12 cellular contexts compared by ENCODE assay signal in the genomic region with DNA sequence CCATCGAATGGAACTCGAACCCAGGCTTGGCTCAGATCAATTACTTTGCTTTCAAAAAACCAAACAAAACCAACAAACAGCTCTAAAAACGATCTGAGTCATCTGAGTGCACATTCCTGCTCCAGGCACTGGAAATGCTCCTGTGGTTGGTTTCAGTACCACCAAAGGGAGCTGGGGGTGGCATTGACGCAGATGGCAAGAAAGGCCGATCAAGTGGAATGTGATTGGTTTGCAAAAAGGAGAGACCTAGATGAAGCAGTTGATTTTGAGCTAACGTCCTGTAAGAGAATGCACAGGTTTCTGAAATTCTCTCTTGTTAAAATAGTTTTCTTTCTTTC. TPM values are rescaled to one million over a fixed set of nuclear protein-coding genes. Genes with fewer than 3 reads are reported as not detected.
DNase-seq lines count a peak whose midpoint lies in the region; ATAC-seq and TF ChIP-seq lines count a peak whose summit lies in the region.
"Had no signal": no experiment of that assay in that cellular context is flagged by ENCODE, and none has a peak within 500 bp of the region (broad histone marks: within the 10 kb centered on the region; RNA-seq: fewer than 3 reads in every experiment).

No MANE protein-coding gene starts in this region.

- peaks cover 67% of the 10 kb centered on the region for H3K36me3 Mint-ChIP-seq in activated CD8-positive, alpha-beta T cell treated with anti-CD3 and anti-CD28 coated beads, Interleukin-2, amount 10 ng/mL, durations not matched to agents 7 days and 5 days (ENCODE audit: low read depth)
- H3K36me3 Mint-ChIP-seq in immature natural killer cell = peaks cover 0 to 20% (median 18%) of the 10 kb centered on the region in 3 donors

- peak overlapping the region; percentile 81 for H3K27ac Mint-ChIP-seq in activated CD8-positive, alpha-beta T cell treated with anti-CD3 and anti-CD28 coated beads, Interleukin-2, amount 10 ng/mL, durations not matched to agents 7 days and 5 days
- H3K27ac Mint-ChIP-seq in immature natural killer cell = peak overlapping the region; percentile 78 to 94 (median 88)

- no peak for ATAC-seq in activated CD8-positive, alpha-beta T cell treated with anti-CD3 and anti-CD28 coated beads, Interleukin-2, amount 10 ng/mL, durations not matched to agents 7 days and 5 days
- no peak for ATAC-seq in heart left ventricle
- ATAC-seq in GM19397 (IDR thresholded peaks at IDR 0.05; ENCODE audit: unreplicated experiment) = no peak

- H3K27me3 Mint-ChIP-seq in activated CD8-positive, alpha-beta T cell treated with anti-CD3 and anti-CD28 coated beads, Interleukin-2, amount 10 ng/mL, durations not matched to agents 7 days and 5 days (ENCODE audit: low read depth) = no peaks in the 10 kb centered on the region
- H3K27me3 Mint-ChIP-seq in immature natural killer cell (ENCODE audit: low read depth in 3 of 3) = peaks cover 2 to 14% (median 2%) of the 10 kb centered on the region in 3 donors

- H3K4me1 Mint-ChIP-seq in activated CD8-positive, alpha-beta T cell treated with anti-CD3 and anti-CD28 coated beads, Interleukin-2, amount 10 ng/mL, durations not matched to agents 7 days and 5 days (ENCODE audit: low read depth) = peaks cover 71% of the 10 kb centered on the region
- peaks cover 70 to 81% of the 10 kb centered on the region in 2 donors for H3K4me1 Mint-ChIP-seq in immature natural killer cell

- H3K4me3 Mint-ChIP-seq in activated CD8-positive, alpha-beta T cell treated with anti-CD3 and anti-CD28 coated beads, Interleukin-2, amount 10 ng/mL, durations not matched to agents 7 days and 5 days = peak overlapping the region; percentile 84
- peak overlapping the region; percentile 2 to 92 (median 90) for H3K4me3 Mint-ChIP-seq in immature natural killer cell

- DNase-seq in AG08396 (ENCODE audit: low spot score) = peak; percentile 34
- DNase-seq in GM03348 (ENCODE audit: low spot score) = peak; percentile 47
- no peak for DNase-seq in activated CD8-positive, alpha-beta T cell treated with anti-CD3 and anti-CD28 coated beads, Interleukin-2, amount 10 ng/mL, durations not matched to agents 7 days and 5 days
- DNase-seq in immature natural killer cell = no peak
- DNase-seq in NCI-H2196 (lab: John Stamatoyannopoulos, UW; ENCODE audit: unreplicated experiment) = no peak
- no peak for DNase-seq in heart left ventricle
- DNase-seq in GM19240 (ENCODE audit: insufficient read length, low spot score) = no peak
- DNase-seq: DMS153, HCEC 1CT had no signal

- intact Hi-C loops in heart left ventricle (cut with DNase I) = no loop called here

- H3K4me1 ChIP-seq in heart left ventricle = peaks cover 0 to 49% (median 26%) of the 10 kb centered on the region in 12 donors

- peaks cover 0 to 24% (median 0%) of the 10 kb centered on the region in 9 donors for H3K36me3 ChIP-seq in heart left ventricle
- H3K36me3 ChIP-seq: vagina had no signal

- TF ChIP-seq POLR2A in heart left ventricle (IDR thresholded peaks at IDR 0.05) = no peak

- H3K9me3 Mint-ChIP-seq in activated CD8-positive, alpha-beta T cell treated with anti-CD3 and anti-CD28 coated beads, Interleukin-2, amount 10 ng/mL, durations not matched to agents 7 days and 5 days (ENCODE audit: insufficient read depth) = no peaks in the 10 kb centered on the region
- H3K9me3 Mint-ChIP-seq in immature natural killer cell = no peaks in the 10 kb centered on the region
- H3K9me3 Mint-ChIP-seq: neural crest cell had no signal

- POLR2A ChIA-PET in activated CD8-positive, alpha-beta T cell treated with anti-CD3 and anti-CD28 coated beads, Interleukin-2, amount 10 ng/mL, durations not matched to agents 7 days and 5 days (lab: Charles Lee) = interaction anchor here (0.8 to 8.8 kb wide), 4 partner anchors 23 to 62 kb away, joined by 3 to 72 read pairs (median 12); a partner anchor contains a TSS

- 87 to 91% (median 89%) methylated on average over 6 of the region's 6 CpGs for WGBS in heart left ventricle, 4 donors

- no peaks in the 10 kb centered on the region for H3K9me3 ChIP-seq in heart left ventricle
- H3K9me3 ChIP-seq: vagina had no signal

- CTCF ChIA-PET in activated CD8-positive, alpha-beta T cell treated with anti-CD3 and anti-CD28 coated beads, Interleukin-2, amount 10 ng/mL, durations not matched to agents 7 days and 5 days (lab: Charles Lee) = interaction anchor here (1.2 to 7.4 kb wide), 5 partner anchors 25 to 76 kb away, joined by 4 to 72 read pairs (median 24); a partner anchor contains a TSS

- H3K27ac ChIP-seq in heart left ventricle = no peak overlapping the region

- H3K4me3 ChIP-seq in heart left ventricle = no peak overlapping the region

- TF ChIP-seq CTCF in heart left ventricle (IDR thresholded peaks at IDR 0.05) = no peak

- no peaks in the 10 kb centered on the region for H3K27me3 ChIP-seq in heart left ventricle
- H3K27me3 ChIP-seq: vagina had no signal

RNA-seq across cellular contexts. Expression of a gene that starts 39.5 kb away (rescaled TPM):
- total RNA-seq in activated CD8-positive, alpha-beta T cell treated with anti-CD3 and anti-CD28 coated beads, Interleukin-2, amount 10 ng/mL, durations not matched to agents 7 days and 5 days = 100 to 1,000 TPM; 283 to 285 TPM
- polyA plus RNA-seq in immature natural killer cell = 100 to 1,000 TPM in 1 of 3 donors, 10 to 100 TPM in 2; 43.4 to 133 (median 49.0) TPM
- 10 to 100 TPM in 3 of 9 donors, 1 to 10 TPM in 6; 2.3 to 18.8 (median 4.4) TPM for total RNA-seq in heart left ventricle
- polyA plus RNA-seq in heart left ventricle = 1 to 10 TPM; 1.9 to 2.0 TPM

Comparison
In these comparisons a context has a peak if more than half of its experiments do, and no peak if none do; other contexts are left out.
1. DNase-seq: peak in AG08396 (single experiment) and GM03348 (single experiment); none in activated CD8-positive, alpha-beta T cell treated with anti-CD3 and anti-CD28 coated beads, Interleukin-2, amount 10 ng/mL, durations not matched to agents 7 days and 5 days (single experiment), immature natural killer cell (0 of 3), NCI-H2196 (single experiment), heart left ventricle (0 of 5) and GM19240 (single experiment).
2. RNA of a gene that starts 39.5 kb away (total RNA-seq): 283 to 285 TPM in activated CD8-positive, alpha-beta T cell treated with anti-CD3 and anti-CD28 coated beads, Interleukin-2, amount 10 ng/mL, durations not matched to agents 7 days and 5 days; 2.3 to 18.8 TPM in heart left ventricle; every median in the first group is over 10 times any median in the second.